Comparison of ENCODE assay signal across 5 cellular contexts in the genomic region with DNA sequence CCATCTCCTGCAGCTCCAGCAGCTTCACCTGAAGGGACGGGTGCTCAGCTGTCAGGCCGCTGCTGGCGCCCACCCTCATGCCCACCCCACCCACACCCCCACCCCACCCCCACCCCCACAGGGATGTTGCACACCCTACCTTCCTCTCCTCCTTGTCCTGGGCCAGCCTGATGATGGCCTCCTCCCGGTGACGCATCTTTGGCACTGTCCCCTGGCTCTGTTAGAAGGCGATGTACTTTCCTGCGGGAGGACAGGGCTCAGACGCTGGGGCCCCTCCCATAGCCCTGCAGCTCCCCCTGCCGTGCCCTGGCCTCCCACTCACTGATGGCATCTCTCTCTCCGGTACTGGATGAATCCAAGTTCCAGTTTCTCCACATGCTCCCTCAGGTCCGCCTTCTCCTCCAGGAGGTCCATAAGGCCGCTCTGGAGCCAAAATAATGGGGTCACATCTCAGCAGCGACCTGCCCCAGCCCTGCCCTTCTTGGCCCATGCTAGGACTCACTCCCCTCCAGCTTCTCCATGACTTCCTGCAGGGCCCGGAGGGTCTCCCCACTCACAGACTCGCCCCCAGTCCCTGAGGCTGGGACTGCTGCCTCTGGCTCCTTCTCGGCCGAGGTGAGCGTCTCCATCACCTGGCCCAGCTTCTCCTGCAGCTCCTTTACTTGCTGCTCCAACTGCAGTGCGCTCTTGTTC. TPM values are rescaled to one million over a fixed set of nuclear protein-coding genes. Genes with fewer than 3 reads are reported as not detected.
"Had no signal": no experiment of that assay in that cellular context is flagged by ENCODE, and none has a peak within 500 bp of the region (broad histone marks: within the 10 kb centered on the region; RNA-seq: fewer than 3 reads in every experiment).

No MANE protein-coding gene starts in this region.

RNA-seq across cellular contexts. Expression of a gene that starts 38.9 kb away (rescaled TPM):
- total RNA-seq: HepG2, HT-29, HT1080, IMR-90 had no signal
- polyA plus RNA-seq: HepG2, IgD-negative memory B cell, IMR-90 had no signal
